ENCODE assay signal across 11 cellular contexts in the genomic region with DNA sequence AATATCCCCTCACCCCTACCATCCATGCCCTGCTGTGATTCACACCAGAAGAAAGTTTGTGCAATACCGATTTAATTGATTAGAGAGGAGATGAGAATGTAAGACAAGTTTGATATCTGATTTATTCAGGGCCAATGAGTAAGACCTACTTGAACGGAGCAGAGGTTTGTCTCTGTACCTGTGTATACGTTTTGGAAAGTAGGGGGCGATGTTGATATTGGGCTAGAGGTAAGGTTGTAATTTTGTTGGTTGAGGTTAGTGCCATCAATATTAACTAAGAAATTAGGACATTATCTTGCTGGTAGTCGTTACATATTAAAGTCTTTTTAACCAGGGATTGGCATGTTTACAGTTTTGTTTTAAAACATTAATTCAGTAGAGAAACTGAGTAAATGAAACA. TPM values are rescaled to one million over a fixed set of nuclear protein-coding genes. Genes with fewer than 3 reads are reported as not detected.
DNase-seq lines count a peak whose midpoint lies in the region; ATAC-seq and TF ChIP-seq lines count a peak whose summit lies in the region.
"Had no signal": no experiment of that assay in that cellular context is flagged by ENCODE, and none has a peak within 500 bp of the region (broad histone marks: within the 10 kb centered on the region; RNA-seq: fewer than 3 reads in every experiment).

No MANE protein-coding gene starts in this region.

- TF ChIP-seq EP300 in transverse colon (IDR thresholded peaks at IDR 0.05; ENCODE audit: low read depth): no peak
- no peak for TF ChIP-seq EP300 in suprapubic skin (IDR thresholded peaks at IDR 0.05)

- H3K9me3 Mint-ChIP-seq in MCF 10A (ENCODE audit: unreplicated experiment) (no peaks in the 10 kb centered on the region), endothelial cell (ENCODE audit: unreplicated experiment) (no peaks in the 10 kb centered on the region)
- H3K9me3 Mint-ChIP-seq: CD8-positive, alpha-beta memory T cell had no signal

- peaks cover 8% of the 10 kb centered on the region for H3K4me1 Mint-ChIP-seq in MCF 10A (ENCODE audit: insufficient read depth, unreplicated experiment)
- H3K4me1 Mint-ChIP-seq in endothelial cell (ENCODE audit: unreplicated experiment): peaks cover 12% of the 10 kb centered on the region
- H3K4me1 Mint-ChIP-seq: CD8-positive, alpha-beta memory T cell had no signal

- H3K36me3 Mint-ChIP-seq in MCF 10A (ENCODE audit: insufficient read depth, unreplicated experiment): no peaks in the 10 kb centered on the region
- no peaks in the 10 kb centered on the region for H3K36me3 Mint-ChIP-seq in endothelial cell (ENCODE audit: low read depth, unreplicated experiment)

- no peak overlapping the region for H3K4me3 Mint-ChIP-seq in MCF 10A (ENCODE audit: unreplicated experiment)
- no peak overlapping the region for H3K4me3 Mint-ChIP-seq in endothelial cell (ENCODE audit: unreplicated experiment)
- H3K4me3 Mint-ChIP-seq: CD8-positive, alpha-beta memory T cell had no signal

- CTCF ChIA-PET in MCF 10A (lab: Yijun Ruan, JAX): no interaction called here

- H3K27me3 ChIP-seq in breast epithelium: no peaks in the 10 kb centered on the region
- H3K27me3 ChIP-seq in transverse colon: no peaks in the 10 kb centered on the region
- no peaks in the 10 kb centered on the region for H3K27me3 ChIP-seq in suprapubic skin
- H3K27me3 ChIP-seq in GM23248 (replicated peaks; ENCODE audit: insufficient read depth): no peaks in the 10 kb centered on the region
- H3K27me3 ChIP-seq: Peyer's patch had no signal

- H3K4me1 ChIP-seq in breast epithelium: no peaks in the 10 kb centered on the region
- H3K4me1 ChIP-seq in transverse colon: no peaks in the 10 kb centered on the region
- H3K4me1 ChIP-seq in suprapubic skin: no peaks in the 10 kb centered on the region
- no peaks in the 10 kb centered on the region for H3K4me1 ChIP-seq in GM23248 (ENCODE audit: insufficient read depth)
- H3K4me1 ChIP-seq: Peyer's patch had no signal

- H3K27ac Mint-ChIP-seq in MCF 10A (ENCODE audit: low read depth, unreplicated experiment): no peak overlapping the region
- H3K27ac Mint-ChIP-seq in endothelial cell (ENCODE audit: unreplicated experiment): no peak overlapping the region

- no peaks in the 10 kb centered on the region for H3K79me2 ChIP-seq in GM23248 (ENCODE audit: insufficient read depth)

- H3K36me3 ChIP-seq in breast epithelium: no peaks in the 10 kb centered on the region
- no peaks in the 10 kb centered on the region for H3K36me3 ChIP-seq in transverse colon
- no peaks in the 10 kb centered on the region for H3K36me3 ChIP-seq in suprapubic skin
- H3K36me3 ChIP-seq in GM23248 (ENCODE audit: low read depth): no peaks in the 10 kb centered on the region
- H3K36me3 ChIP-seq: Peyer's patch had no signal

- in situ Hi-C loops in transverse colon (cut with MboI; ENCODE audit: low pct_ligation_motif_present in 1 of 4, low pct_unique_long_range_greater_than_20kb in 1 of 4, low sequenced_read_pairs in 3 of 4): loop anchor here in 1 of 4 donors (25.0 kb wide), 1 partner anchor 407 kb away; no protein-coding TSS in a partner anchor
- in situ Hi-C loops in GM23248 (cut with MboI): no loop called here

- no peak overlapping the region for H3K9ac ChIP-seq in GM23248

- no peaks in the 10 kb centered on the region for H4K20me1 ChIP-seq in GM23248 (ENCODE audit: insufficient read depth)

- no peak for ATAC-seq in GM18502 (IDR thresholded peaks at IDR 0.05; ENCODE audit: poor library complexity, unreplicated experiment)

- no peak overlapping the region for H3K4me2 ChIP-seq in GM23248 (ENCODE audit: unreplicated experiment)

- H3K27ac ChIP-seq in breast epithelium: no peak overlapping the region
- H3K27ac ChIP-seq in transverse colon: no peak overlapping the region
- H3K27ac ChIP-seq in suprapubic skin: no peak overlapping the region
- no peak overlapping the region for H3K27ac ChIP-seq in GM23248
- H3K27ac ChIP-seq: Peyer's patch had no signal

- H3K27me3 Mint-ChIP-seq in MCF 10A (ENCODE audit: insufficient read depth, unreplicated experiment) (no peaks in the 10 kb centered on the region), endothelial cell (ENCODE audit: unreplicated experiment) (no peaks in the 10 kb centered on the region)
- H3K27me3 Mint-ChIP-seq: CD8-positive, alpha-beta memory T cell had no signal

- no peak overlapping the region for H2AFZ ChIP-seq in GM23248

- no peaks in the 10 kb centered on the region for H3F3A ChIP-seq in GM23248 (ENCODE audit: insufficient read depth)

- no TSS peak for BruUV-seq in MCF 10A (replicated peaks; lab: Mats Ljungman, UMichigan)

- TF ChIP-seq POLR2A in breast epithelium (IDR thresholded peaks at IDR 0.05) (no peak), transverse colon (IDR thresholded peaks at IDR 0.05) (no peak), suprapubic skin (IDR thresholded peaks at IDR 0.05) (no peak)

- no peak overlapping the region for H3K4me3 ChIP-seq in breast epithelium
- H3K4me3 ChIP-seq in transverse colon: no peak overlapping the region
- no peak overlapping the region for H3K4me3 ChIP-seq in suprapubic skin
- no peak overlapping the region for H3K4me3 ChIP-seq in GM23248
- H3K4me3 ChIP-seq: Peyer's patch had no signal

- no peaks in the 10 kb centered on the region for H3K9me2 ChIP-seq in GM23248 (ENCODE audit: insufficient read depth)

- DNase-seq in MCF 10A (ENCODE audit: unreplicated experiment) (peak; percentile 37), breast epithelium (ENCODE audit: low spot score in 2 of 2) (no peak), NCI-H82 treated with DMSO at 0.1 percent for 48 hours (lab: John Stamatoyannopoulos, UW; ENCODE audit: unreplicated experiment) (peak; percentile 25), endothelial cell (ENCODE audit: low spot score) (no peak), transverse colon (no peak), suprapubic skin (ENCODE audit: low spot score in 2 of 2) (no peak), GM23248 (no peak)
- DNase-seq: activated CD8-positive, alpha-beta memory T cell treated with anti-CD3 and anti-CD28 coated beads, Interleukin-2, amount 50 U/mL, for 4 hours; CD8-positive, alpha-beta memory T cell; Peyer's patch had no signal

- H3K9me3 ChIP-seq in breast epithelium (no peaks in the 10 kb centered on the region), transverse colon (no peaks in the 10 kb centered on the region), suprapubic skin (no peaks in the 10 kb centered on the region), GM23248 (ENCODE audit: low read depth) (no peaks in the 10 kb centered on the region)
- H3K9me3 ChIP-seq: Peyer's patch had no signal

- peak; percentile 16 for TF ChIP-seq CTCF in MCF 10A (IDR thresholded peaks at IDR 0.05; ENCODE audit: unreplicated experiment)
- no peak for TF ChIP-seq CTCF in breast epithelium (IDR thresholded peaks at IDR 0.05)
- peak; percentile 38 for TF ChIP-seq CTCF in endothelial cell (IDR thresholded peaks at IDR 0.05; ENCODE audit: unreplicated experiment)
- TF ChIP-seq CTCF in transverse colon (IDR thresholded peaks at IDR 0.05): peak in 3 of 5 experiments; percentile 12 to 20 (median 18)
- TF ChIP-seq CTCF in suprapubic skin (IDR thresholded peaks at IDR 0.05): no peak

- POLR2A ChIA-PET in MCF 10A (lab: Yijun Ruan, JAX): no interaction called here

- intact Hi-C loops in MCF 10A (cut with micrococcal nuclease): loop anchor here (10.0 kb wide), 1 partner anchor 249 kb away; no protein-coding TSS in a partner anchor
- intact Hi-C loops in breast epithelium (cut with DNase I; ENCODE audit: low total_unique reads): no loop called here
- intact Hi-C loops in transverse colon (cut with DNase I; ENCODE audit: low total_unique reads): no loop called here

- 57 to 61% methylated on average over 5 of the region's 5 CpGs for WGBS in transverse colon (ENCODE audit: low coverage in 1 of 2), 2 donors
- WGBS in suprapubic skin: 49% methylated on average over 5 of the region's 5 CpGs
- WGBS in GM23248 (ENCODE audit: low coverage in 1 of 2, low lambda C conversion rate in 2 of 2, missing lambda C conversion rate in 2 of 2), 2 experiments: 56 to 65% methylated on average over 5 of the region's 5 CpGs

RNA-seq across cellular contexts. Expression of gene EAF2, which starts 20.5 kb away (rescaled TPM):
- 2.5 and 2.7 TPM in 2 replicates for total RNA-seq in MCF 10A (2022)
- total RNA-seq in breast epithelium: 10 to 100 TPM in 1 of 3 donors, 1 to 10 TPM in 2; 7.5 to 11.4 (median 9.2) TPM
- total RNA-seq in endothelial cell (ENCODE audit: unreplicated experiment): 4.0 TPM
- 10 to 100 TPM in 1 of 4 donors, 1 to 10 TPM in 3; 2.2 to 26.0 (median 7.4) TPM for total RNA-seq in transverse colon
- 1 to 10 TPM; 1.3 to 5.8 (median 2.6) TPM for total RNA-seq in suprapubic skin
- total RNA-seq in GM23248 (2014; rRNA removed; shearing (Covaris generic)): 0.65 TPM in 1 of 2 replicates, not detected in the other
- polyA plus RNA-seq in GM23248 (2016; fragmentation: Nextera tagmentation; extraction: Ambion mirVana): 1.0 and 1.1 TPM in 2 replicates

RNA-seq across cellular contexts. Expression of gene IQCB1, which starts 20.7 kb away (rescaled TPM):
- total RNA-seq in MCF 10A (2022) (33.5 and 34.6 TPM in 2 replicates), breast epithelium (10 to 100 TPM; 17.9 to 54.6 (median 28.8) TPM), endothelial cell (ENCODE audit: unreplicated experiment) (22.5 TPM), transverse colon (10 to 100 TPM in 3 of 4 donors, 1 to 10 TPM in 1; 4.5 to 52.1 (median 29.1) TPM), suprapubic skin (10 to 100 TPM in 3 of 4 donors, 1 to 10 TPM in 1; 8.1 to 35.8 (median 15.0) TPM)
- 9.5 and 13.9 TPM in 2 replicates for total RNA-seq in GM23248 (2014; rRNA removed; shearing (Covaris generic))
- polyA plus RNA-seq in GM23248 (2016; fragmentation: Nextera tagmentation; extraction: Ambion mirVana): 10.2 and 11.3 TPM in 2 replicates

RNA-seq across cellular contexts. Expression of gene SLC15A2, which starts 38.6 kb away (rescaled TPM):
- total RNA-seq in MCF 10A (2022) (0.79 and 1.5 TPM in 2 replicates), breast epithelium (1 to 10 TPM in 2 of 3 donors, under 1 TPM in 1; 0.98 to 4.1 (median 2.2) TPM), endothelial cell (ENCODE audit: unreplicated experiment) (4.9 TPM), transverse colon (1 to 10 TPM; 1.1 to 5.6 (median 2.7) TPM), suprapubic skin (1 to 10 TPM in 2 of 4 donors, under 1 TPM in 2; 0.76 to 2.3 (median 1.4) TPM)
- total RNA-seq in GM23248 (2014; rRNA removed; shearing (Covaris generic)): 0.25 TPM in 1 of 2 replicates, not detected in the other
- not detected in 2 replicates for polyA plus RNA-seq in GM23248 (2016; fragmentation: Nextera tagmentation; extraction: Ambion mirVana)

Comparison
In these comparisons a context has a peak if more than half of its experiments do, and no peak if none do; other contexts are left out.
1. DNase-seq: peak in MCF 10A (single experiment) and NCI-H82 treated with DMSO at 0.1 percent for 48 hours (single experiment); none in breast epithelium (0 of 2), endothelial cell (single experiment), transverse colon (single experiment), suprapubic skin (0 of 2) and GM23248 (single experiment).
2. CTCF ChIP-seq: peak in MCF 10A (single experiment), endothelial cell (single experiment) and transverse colon (3 of 5); none in breast epithelium (0 of 3) and suprapubic skin (0 of 2).